ENCODE assay signal across 23 cellular contexts in the genomic region with DNA sequence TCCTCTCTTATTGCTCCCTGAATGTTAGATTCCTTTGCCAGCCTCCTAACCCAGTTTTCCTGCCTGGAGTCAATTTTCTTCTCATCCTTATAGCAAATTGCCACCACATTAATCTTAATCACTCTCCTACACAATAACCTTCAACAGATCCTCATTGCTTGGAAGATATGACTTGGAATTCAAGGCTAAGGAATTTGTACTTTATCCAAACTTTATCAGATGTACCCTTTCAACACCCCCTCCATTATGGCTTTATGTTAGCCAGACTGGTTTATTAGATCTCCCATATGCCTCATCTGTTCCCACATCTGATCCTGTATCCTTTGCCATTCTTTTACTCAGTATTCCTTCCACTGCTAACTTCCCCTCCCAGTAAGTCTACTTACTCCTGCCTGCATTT.
"Had no signal": no experiment of that assay in that cellular context is flagged by ENCODE, and none has a peak within 500 bp of the region (broad histone marks: within the 10 kb centered on the region; RNA-seq: fewer than 3 reads in every experiment).

No MANE protein-coding gene starts in this region.

- DNase-seq: IMR-90, Karpas-422, KG1, MG63, NCI-H1092, NCI-H1105 treated with DMSO at 0.1 percent for 48 hours, NCI-H1417 treated with DMSO at 0.1 percent for 48 hours, NCI-H146, NCI-H1694 treated with DMSO at 0.1 percent for 48 hours, NCI-H1930, NCI-H2081, NCI-H2107, NCI-H2227 treated with DMSO at 0.1 percent for 48 hours, NCI-H446, NCI-H510A, NCI-H524 treated with DMSO at 0.1 percent for 48 hours, NCI-H69, NCI-H774, Right ventricle myocardium superior, RPMI8226, SIG-M5 had no signal

- H3K9me3 ChIP-seq: MG63, SJSA1 had no signal

- FAIRE-seq: RCC 7860 had no signal

- H3K4me1 ChIP-seq: SJSA1 had no signal

- H3K4me3 ChIP-seq: MG63, SJSA1 had no signal

- H3K27me3 ChIP-seq: MG63, SJSA1 had no signal

- H3K27ac ChIP-seq: SJSA1 had no signal

- H3K36me3 ChIP-seq: MG63, SJSA1 had no signal
